In the genomic region with DNA sequence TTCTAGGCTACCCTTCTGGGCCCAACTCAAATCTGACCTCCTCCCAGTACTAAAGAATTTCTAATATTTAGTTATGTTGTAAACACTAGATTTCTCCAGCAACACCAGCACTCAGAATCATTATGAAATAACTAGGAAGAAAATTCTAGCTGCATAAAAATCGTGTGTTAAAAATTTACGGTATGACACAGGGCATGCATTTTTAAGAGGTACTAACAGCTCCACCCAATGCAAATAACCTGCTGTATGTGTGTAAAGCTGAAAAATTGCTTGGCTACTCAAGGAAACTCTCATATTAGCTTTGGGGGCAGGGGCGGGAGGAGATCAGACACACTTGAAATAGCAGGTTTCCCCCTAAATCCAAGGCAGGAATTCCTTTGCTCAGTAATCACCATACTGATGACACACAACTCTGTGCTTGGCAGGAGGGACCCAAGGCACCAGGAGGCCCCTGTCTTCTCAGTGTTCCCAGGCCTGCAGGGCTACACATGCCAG, we compare ENCODE assay signal across 1 cellular context.
TF ChIP-seq lines count a peak whose summit lies in the region.

No MANE protein-coding gene starts in this region.

TF ChIP-seq in IMR-90, 13 proteins besides CTCF, POLR2A, EP300 and RAD21 (continued from another document):
- TF ChIP-seq, protein P1, sequence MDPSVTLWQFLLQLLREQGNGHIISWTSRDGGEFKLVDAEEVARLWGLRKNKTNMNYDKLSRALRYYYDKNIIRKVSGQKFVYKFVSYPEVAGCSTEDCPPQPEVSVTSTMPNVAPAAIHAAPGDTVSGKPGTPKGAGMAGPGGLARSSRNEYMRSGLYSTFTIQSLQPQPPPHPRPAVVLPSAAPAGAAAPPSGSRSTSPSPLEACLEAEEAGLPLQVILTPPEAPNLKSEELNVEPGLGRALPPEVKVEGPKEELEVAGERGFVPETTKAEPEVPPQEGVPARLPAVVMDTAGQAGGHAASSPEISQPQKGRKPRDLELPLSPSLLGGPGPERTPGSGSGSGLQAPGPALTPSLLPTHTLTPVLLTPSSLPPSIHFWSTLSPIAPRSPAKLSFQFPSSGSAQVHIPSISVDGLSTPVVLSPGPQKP (IDR thresholded peaks at IDR 0.05; ENCODE audit: borderline replicate concordance, low read depth, low read length) = no peak
